10 cellular contexts compared by ENCODE assay signal in the genomic region with DNA sequence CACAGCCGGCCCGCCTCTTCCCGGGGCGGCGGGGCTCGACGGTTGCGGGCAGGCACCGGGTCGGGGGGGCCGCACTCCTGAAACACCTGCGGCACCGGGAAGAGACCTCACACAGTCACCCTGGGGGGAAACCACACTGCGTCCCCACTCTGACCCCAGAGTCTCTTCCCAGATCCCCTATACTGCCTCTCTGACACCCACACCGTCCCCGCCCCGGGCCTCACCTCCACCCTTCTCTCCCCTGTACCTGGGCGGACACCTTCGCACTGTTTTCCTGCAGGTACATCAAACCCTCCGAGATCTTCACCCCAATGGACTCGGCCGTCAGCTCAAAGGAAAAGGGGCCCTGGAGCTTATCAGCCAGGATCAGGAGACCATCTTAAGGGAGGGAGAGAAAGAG. TPM values are rescaled to one million over a fixed set of nuclear protein-coding genes. Genes with fewer than 3 reads are reported as not detected.
DNase-seq lines count a peak whose midpoint lies in the region; ATAC-seq, FAIRE-seq and TF ChIP-seq lines count a peak whose summit lies in the region.
"Had no signal": no experiment of that assay in that cellular context is flagged by ENCODE, and none has a peak within 500 bp of the region (broad histone marks: within the 10 kb centered on the region; RNA-seq: fewer than 3 reads in every experiment).

No MANE protein-coding gene starts in this region.

- FAIRE-seq in H1 (lab: Jason Lieb, UNC): no peak

- no peak for TF ChIP-seq RAD21 in H1 (IDR thresholded peaks at IDR 0.05 in 1 of 2, conservative IDR thresholded peaks at IDR 0.05 in 1 of 2; ENCODE audit: low read depth in 2 of 2, low read length in 2 of 2)

- H3K36me3 ChIP-seq in CD4-positive, CD25-positive, alpha-beta regulatory T cell (ENCODE audit: control insufficient read depth, insufficient read depth, low read length): no peaks in the 10 kb centered on the region
- no peaks in the 10 kb centered on the region; the same call in 1 of the 2 replicates for H3K36me3 ChIP-seq in OCI-LY1 (ENCODE audit: insufficient read depth, low read length)
- H3K36me3 ChIP-seq in H1 (ENCODE audit: control insufficient read depth in 2 of 4, insufficient read depth in 4 of 4, low read length in 3 of 4): peaks cover 0 to 8% (median 1%) of the 10 kb centered on the region in 4 experiments; a peak in 3 of 8 replicates
- H3K36me3 ChIP-seq in neuronal stem cell (replicated peaks in 1 of 2; ENCODE audit: control insufficient read depth in 2 of 2, insufficient read depth in 2 of 2, low read length in 2 of 2): peaks cover 8 to 51% of the 10 kb centered on the region in 2 donors
- no peaks in the 10 kb centered on the region for H3K36me3 ChIP-seq in Karpas-422 (ENCODE audit: insufficient read depth, low read length)
- H3K36me3 ChIP-seq in thyroid gland: no peaks in the 10 kb centered on the region

- H4K8ac ChIP-seq in H1 (ENCODE audit: extremely low read depth, insufficient read depth, low read length): no peak overlapping the region
- H4K8ac ChIP-seq in neuronal stem cell (ENCODE audit: low read depth, low read length): no peak overlapping the region

- H3K4ac ChIP-seq in H1 (replicated peaks; ENCODE audit: insufficient read length, low read depth, low read length): peak overlapping the region; percentile 57
- no peak overlapping the region for H3K4ac ChIP-seq in neuronal stem cell (ENCODE audit: low read length)

- H2BK15ac ChIP-seq in H1 (ENCODE audit: low read length) (no peak overlapping the region), neuronal stem cell (ENCODE audit: low read length) (no peak overlapping the region)

- no peaks in the 10 kb centered on the region for H3K36me3 Mint-ChIP-seq in CD4-positive, CD25-positive, alpha-beta regulatory T cell

- peaks cover 55% of the 10 kb centered on the region for H3K4me1 ChIP-seq in CD4-positive, CD25-positive, alpha-beta regulatory T cell (ENCODE audit: control insufficient read depth, insufficient read depth, low read length, poor library complexity, severe bottlenecking)
- H3K4me1 ChIP-seq in OCI-LY1 (ENCODE audit: insufficient read depth, low read length, severe bottlenecking) (peaks cover 34% of the 10 kb centered on the region), H1 (replicated peaks in 1 of 4; ENCODE audit: control insufficient read depth in 3 of 4, insufficient read depth in 4 of 4, low read length in 3 of 4) (peaks cover 11 to 32% (median 17%) of the 10 kb centered on the region in 4 experiments), neuronal stem cell (ENCODE audit: control insufficient read depth in 2 of 2, insufficient read depth in 1 of 2, low read depth in 1 of 2, low read length in 2 of 2) (peaks cover 32 to 33% of the 10 kb centered on the region in 2 donors), Karpas-422 (ENCODE audit: low read length) (peaks cover 10% of the 10 kb centered on the region), thyroid gland (peaks cover 5 to 26% of the 10 kb centered on the region in 2 donors)

- CTCF ChIA-PET in H1 (lab: Charles Lee; ENCODE audit: partially characterized antibody): interaction anchor here (0.6 to 11.2 kb wide), 9 partner anchors 23 to 271 kb away, joined by 3 to 94 read pairs (median 3); no protein-coding TSS in a partner anchor

- H3K9ac ChIP-seq in OCI-LY1 (ENCODE audit: low read length): no peak overlapping the region; the same call in 1 of the 2 replicates
- H3K9ac ChIP-seq in H1 (replicated peaks in 1 of 4; ENCODE audit: extremely low read depth in 1 of 4, low read depth in 3 of 4, low read length in 3 of 4): peak overlapping the region in 1 of 4 experiments; percentile 3; a peak in 1 of 7 replicates
- peak overlapping the region; percentile 63 for H3K9ac ChIP-seq in neuronal stem cell (ENCODE audit: low read depth, low read length, poor library complexity)
- no peak overlapping the region for H3K9ac ChIP-seq in Karpas-422 (ENCODE audit: low read length)

- no peaks in the 10 kb centered on the region; the same call in 1 of the 2 replicates for H3F3A ChIP-seq in OCI-LY1 (ENCODE audit: insufficient read depth, low read length)

- H4K20me1 ChIP-seq in OCI-LY1 (ENCODE audit: insufficient read depth, low read length) (no peaks in the 10 kb centered on the region), H1 (replicated peaks in 1 of 2; ENCODE audit: control insufficient read depth in 1 of 2, insufficient read depth in 2 of 2, low read length in 2 of 2) (peaks cover 0 to 18% of the 10 kb centered on the region in 2 experiments), Karpas-422 (ENCODE audit: insufficient read depth, low read depth, low read length) (peaks cover 3% of the 10 kb centered on the region; the same call in 1 of the 2 replicates)

- H3K9me3 Mint-ChIP-seq in CD4-positive, CD25-positive, alpha-beta regulatory T cell: no peaks in the 10 kb centered on the region

- H2BK12ac ChIP-seq in H1 (ENCODE audit: low read depth, low read length) (no peak overlapping the region), neuronal stem cell (ENCODE audit: low read length) (no peak overlapping the region)

- no peak for TF ChIP-seq CTCF in OCI-LY1 (IDR thresholded peaks at IDR 0.05; ENCODE audit: low read length)
- TF ChIP-seq CTCF in H1 (IDR thresholded peaks at IDR 0.05; ENCODE audit: control extremely low read depth in 1 of 3, insufficient read depth in 1 of 3, low read depth in 1 of 3, low read length in 3 of 3): no peak
- TF ChIP-seq CTCF in thyroid gland (IDR thresholded peaks at IDR 0.05): no peak

- POLR2A ChIA-PET in H1 (lab: Charles Lee; ENCODE audit: partially characterized antibody): interaction anchor here (0.6 to 11.0 kb wide), 14 partner anchors 8 to 636 kb away, joined by 3 to 145 read pairs (median 4); partner anchors contain the start of genes AP4M1, LAMTOR4, MBLAC1 and MCM7

- no peak overlapping the region for H3K56ac ChIP-seq in H1 (replicated peaks; ENCODE audit: insufficient read length, low read depth, low read length)

- peak overlapping the region; percentile 76 for H3K4me2 ChIP-seq in OCI-LY1 (ENCODE audit: low read length)
- H3K4me2 ChIP-seq in H1 (ENCODE audit: insufficient read depth in 1 of 2, low read depth in 2 of 2, low read length in 2 of 2): peak overlapping the region; percentile 76 to 81
- peak overlapping the region; percentile 41 for H3K4me2 ChIP-seq in neuronal stem cell (ENCODE audit: insufficient read depth, low read length, poor library complexity, severe bottlenecking)
- H3K4me2 ChIP-seq in Karpas-422 (ENCODE audit: low read depth, low read length, poor library complexity, severe bottlenecking): no peak overlapping the region

- intact Hi-C loops in thyroid gland (cut with DNase I): no loop called here

- peak overlapping the region; percentile 50 to 87 (median 74) for H3K4me3 Mint-ChIP-seq in CD4-positive, CD25-positive, alpha-beta regulatory T cell

- DNase-seq in CD4-positive, CD25-positive, alpha-beta regulatory T cell: peak in 1 of 3 donors; percentile 27
- DNase-seq in H1 (ENCODE audit: low read depth in 1 of 2, low spot score in 2 of 2) (peak in 1 of 2 experiments; percentile 72), neuronal stem cell (ENCODE audit: low spot score) (no peak), Karpas-422 (no peak), thyroid gland (no peak), NCI-H1436 (lab: John Stamatoyannopoulos, UW) (no peak)
- DNase-seq: body of pancreas, T1000 had no signal

- no peaks in the 10 kb centered on the region for H3K27me3 ChIP-seq in CD4-positive, CD25-positive, alpha-beta regulatory T cell (ENCODE audit: control insufficient read depth, insufficient read depth, low read length)
- H3K27me3 ChIP-seq in OCI-LY1 (ENCODE audit: insufficient read depth, low read length) (peaks cover 20% of the 10 kb centered on the region), H1 (replicated peaks in 1 of 4; ENCODE audit: control insufficient read depth in 3 of 4, extremely low read depth in 1 of 4, insufficient read depth in 3 of 4, low read length in 3 of 4) (peaks cover 0 to 5% (median 2%) of the 10 kb centered on the region in 4 experiments; a peak in 2 of 7 replicates), neuronal stem cell (ENCODE audit: control insufficient read depth in 3 of 3, insufficient read depth in 3 of 3, low read depth in 1 of 3, low read length in 3 of 3) (peaks cover 0 to 29% (median 0%) of the 10 kb centered on the region in 3 experiments), Karpas-422 (ENCODE audit: low read length) (no peaks in the 10 kb centered on the region), thyroid gland (peaks cover 5% of the 10 kb centered on the region)

- H3K27me3 Mint-ChIP-seq in CD4-positive, CD25-positive, alpha-beta regulatory T cell: peaks cover 46% of the 10 kb centered on the region

- ATAC-seq in CD4-positive, CD25-positive, alpha-beta regulatory T cell (ENCODE audit: low read depth in 2 of 2): no peak
- no peak for ATAC-seq in HG03439 (IDR thresholded peaks at IDR 0.05; ENCODE audit: unreplicated experiment)

- H2AFZ ChIP-seq in OCI-LY1 (ENCODE audit: low read length) (no peak overlapping the region), H1 (ENCODE audit: low read length) (no peak overlapping the region), neuronal stem cell (ENCODE audit: low read length) (no peak overlapping the region), Karpas-422 (ENCODE audit: low read length) (no peak overlapping the region)

- H2BK120ac ChIP-seq in H1 (replicated peaks; ENCODE audit: low read depth, low read length) (no peak overlapping the region), neuronal stem cell (ENCODE audit: low read depth, low read length) (no peak overlapping the region)

- no peak overlapping the region for H2BK20ac ChIP-seq in H1 (ENCODE audit: low read length)

- H3K79me2 ChIP-seq in OCI-LY1 (ENCODE audit: insufficient read depth, low read length) (no peaks in the 10 kb centered on the region), H1 (ENCODE audit: control insufficient read depth in 1 of 2, insufficient read depth in 2 of 2, low read length in 2 of 2) (peaks cover 0 to 7% of the 10 kb centered on the region in 2 experiments; a peak in 2 of 4 replicates), Karpas-422 (ENCODE audit: low read length) (no peaks in the 10 kb centered on the region)

- no peaks in the 10 kb centered on the region for H3K9me3 ChIP-seq in CD4-positive, CD25-positive, alpha-beta regulatory T cell (ENCODE audit: control insufficient read depth in 2 of 2, low read length in 2 of 2)
- H3K9me3 ChIP-seq in OCI-LY1 (ENCODE audit: low read length) (no peaks in the 10 kb centered on the region), H1 (ENCODE audit: insufficient read depth in 2 of 2, low read depth in 1 of 2, low read length in 1 of 2) (no peaks in the 10 kb centered on the region), neuronal stem cell (replicated peaks in 1 of 2; ENCODE audit: control insufficient read depth in 2 of 2, insufficient read depth in 1 of 2, low read depth in 1 of 2, low read length in 2 of 2) (no peaks in the 10 kb centered on the region), Karpas-422 (ENCODE audit: low read length) (no peaks in the 10 kb centered on the region), thyroid gland (no peaks in the 10 kb centered on the region)
- H3K9me3 ChIP-seq: body of pancreas had no signal

- H3K27ac Mint-ChIP-seq in CD4-positive, CD25-positive, alpha-beta regulatory T cell: peak overlapping the region in 1 of 3 donors; percentile 90

- TF ChIP-seq POLR2A in H1 (IDR thresholded peaks at IDR 0.05; ENCODE audit: control extremely low read depth in 1 of 2, low read depth in 2 of 2, low read length in 2 of 2) (no peak), thyroid gland (IDR thresholded peaks at IDR 0.05) (no peak)

- H3K79me1 ChIP-seq in H1 (ENCODE audit: low read depth, low read length): no peaks in the 10 kb centered on the region; the same call in 1 of the 2 replicates
- H3K79me1 ChIP-seq in neuronal stem cell (ENCODE audit: low read depth, low read length): peaks cover 2% of the 10 kb centered on the region

- H4K91ac ChIP-seq in H1 (replicated peaks; ENCODE audit: insufficient read length, low read length) (no peak overlapping the region), neuronal stem cell (ENCODE audit: low read depth, low read length, poor library complexity) (no peak overlapping the region)

- H3K23ac ChIP-seq in H1 (ENCODE audit: insufficient read length): no peak overlapping the region
- no peak overlapping the region for H3K23ac ChIP-seq in neuronal stem cell (ENCODE audit: low read depth, low read length, poor library complexity)

- peaks cover 19% of the 10 kb centered on the region for H3K23me2 ChIP-seq in H1 (ENCODE audit: low read depth, low read length)

- no peak for TF ChIP-seq EP300 in H1 (IDR thresholded peaks at IDR 0.05; ENCODE audit: borderline replicate concordance in 1 of 2, low read depth in 2 of 2, low read length in 2 of 2)

- 14% methylated on average over 20 of the region's 22 CpGs; no CpG with 5 or more reads in 1 of the 2 experiments for WGBS in H1 (ENCODE audit: extremely low coverage in 1 of 2, insufficient coverage in 1 of 2, insufficient read length in 1 of 2, insufficient replicate concordance in 2 of 2, low coverage in 1 of 2, low lambda C conversion rate in 2 of 2, missing lambda C conversion rate in 1 of 2), 2 experiments
- no CpG with 5 or more reads among the region's 22 CpGs for WGBS in neuronal stem cell (ENCODE audit: extremely low coverage in 2 of 2, insufficient read length in 2 of 2, insufficient replicate concordance in 1 of 2), 2 donors
- 36 to 46% methylated on average over 6 to 20 of the region's 22 CpGs for WGBS in thyroid gland, 2 donors

- H3K18ac ChIP-seq in H1 (ENCODE audit: extremely low read depth, low read length): peak overlapping the region; percentile 19
- peak overlapping the region; percentile 34 for H3K18ac ChIP-seq in neuronal stem cell (ENCODE audit: low read length)

- H2BK5ac ChIP-seq in H1 (ENCODE audit: low read depth, low read length) (no peak overlapping the region), neuronal stem cell (ENCODE audit: low read length) (no peak overlapping the region)

- H2AK5ac ChIP-seq in H1 (ENCODE audit: low read depth, low read length) (no peak overlapping the region), neuronal stem cell (ENCODE audit: low read depth, low read length) (no peak overlapping the region)

- no peak overlapping the region for H3K14ac ChIP-seq in H1 (ENCODE audit: insufficient read length)
- H3K14ac ChIP-seq in neuronal stem cell (ENCODE audit: low read length): no peak overlapping the region

- no peaks in the 10 kb centered on the region for H3K9me2 ChIP-seq in OCI-LY1 (ENCODE audit: low read depth, low read length)
- H3K9me2 ChIP-seq in Karpas-422 (replicated peaks; ENCODE audit: insufficient read depth, low read length): no peaks in the 10 kb centered on the region

- peak overlapping the region; percentile 19 for H3K27ac ChIP-seq in CD4-positive, CD25-positive, alpha-beta regulatory T cell (ENCODE audit: insufficient read depth, low read length, poor library complexity, severe bottlenecking)
- H3K27ac ChIP-seq in OCI-LY1 (ENCODE audit: low read depth, low read length, poor library complexity, severe bottlenecking): no peak overlapping the region
- H3K27ac ChIP-seq in H1 (ENCODE audit: low read depth, low read length): no peak overlapping the region
- no peak overlapping the region for H3K27ac ChIP-seq in neuronal stem cell (replicated peaks; ENCODE audit: low read length)
- H3K27ac ChIP-seq in Karpas-422 (ENCODE audit: low read length): no peak overlapping the region
- no peak overlapping the region for H3K27ac ChIP-seq in thyroid gland
- H3K27ac ChIP-seq: body of pancreas had no signal

- H3K4me1 Mint-ChIP-seq in CD4-positive, CD25-positive, alpha-beta regulatory T cell: peaks cover 3 to 69% (median 41%) of the 10 kb centered on the region in 4 donors

- no peak overlapping the region for H4K5ac ChIP-seq in H1 (ENCODE audit: insufficient read length, low read depth, low read length)

- H3K4me3 ChIP-seq in CD4-positive, CD25-positive, alpha-beta regulatory T cell (ENCODE audit: low read depth, low read length): no peak overlapping the region
- H3K4me3 ChIP-seq in OCI-LY1 (ENCODE audit: low read depth, low read length, poor library complexity, severe bottlenecking) (peak overlapping the region; percentile 57), H1 (ENCODE audit: extremely low read depth in 1 of 4, insufficient read depth in 2 of 4, low read depth in 3 of 4, low read length in 4 of 4) (peak overlapping the region; percentile 19 to 67 (median 28)), neuronal stem cell (ENCODE audit: low read length in 2 of 2) (peak overlapping the region in 1 of 2 donors; percentile 33), Karpas-422 (ENCODE audit: low read length) (no peak overlapping the region), thyroid gland (replicated peaks in 1 of 3) (peak overlapping the region in 1 of 3 donors; percentile 33)
- H3K4me3 ChIP-seq: body of pancreas had no signal

RNA-seq across cellular contexts. Expression of gene GAL3ST4, which starts 3.4 kb away (rescaled TPM):
- 6.1 TPM for total RNA-seq in CD4-positive, CD25-positive, alpha-beta regulatory T cell
- polyA plus RNA-seq in CD4-positive, CD25-positive, alpha-beta regulatory T cell: 1 to 10 TPM; 2.6 to 7.7 (median 5.3) TPM
- 5.1 and 5.3 TPM in 2 replicates for total RNA-seq in H1 (2021; fragmentation: NEBNext Ultra II Directional; extraction: Animal tissue kit (Norgen Biotek cat#: 25700))
- 13.8 and 15.8 TPM in 2 replicates for polyA plus RNA-seq in H1 (2011; rRNA removed)
- 9.7 TPM for polyA plus RNA-seq in H1 (2011; cell fraction: cytosol; rRNA removed)
- polyA plus RNA-seq in H1 (2011; cell fraction: nucleus; rRNA removed): 16.7 TPM
- 6.8 to 11.1 TPM (median 8.5 TPM) in 4 replicates for polyA plus RNA-seq in H1 (2012, experiment 1 of 2)
- polyA plus RNA-seq in H1 (2012, experiment 2 of 2): 5.8 TPM
- 9.2 TPM for polyA plus RNA-seq in H1 (2013, experiment 1 of 2)
- polyA plus RNA-seq in H1 (2013, experiment 2 of 2): 9.8 TPM
- polyA minus RNA-seq in H1 (2011; rRNA and poly(A)+ RNA removed): 6.7 and 6.9 TPM in 2 replicates
- 6.5 TPM for polyA minus RNA-seq in H1 (2011; cell fraction: cytosol; rRNA and poly(A)+ RNA removed)
- polyA minus RNA-seq in H1 (2011; cell fraction: nucleus; rRNA and poly(A)+ RNA removed): 3.9 TPM
- 4.7 TPM for polyA plus RNA-seq in neuronal stem cell (2013, experiment 1 of 2)
- 4.5 TPM for polyA plus RNA-seq in neuronal stem cell (2013, experiment 2 of 2)
- total RNA-seq in Karpas-422 (2014; rRNA removed; shearing (Covaris generic); ENCODE audit: low replicate concordance): 0.11 TPM in 1 of 2 replicates, not detected in the other
- 1 to 10 TPM in 2 of 4 donors, under 1 TPM in 2; 0.67 to 1.7 (median 1.1) TPM for total RNA-seq in thyroid gland

RNA-seq across cellular contexts. Expression of gene GPC2, which starts 5.3 kb away (rescaled TPM):
- 7.0 TPM for total RNA-seq in CD4-positive, CD25-positive, alpha-beta regulatory T cell
- under 1 TPM in 3 of 4 donors, not detected in 1; 0.16 to 0.27 (median 0.23) TPM for polyA plus RNA-seq in CD4-positive, CD25-positive, alpha-beta regulatory T cell
- total RNA-seq in H1 (2021; fragmentation: NEBNext Ultra II Directional; extraction: Animal tissue kit (Norgen Biotek cat#: 25700)): 44.8 and 46.8 TPM in 2 replicates
- 25.3 and 47.8 TPM in 2 replicates for polyA plus RNA-seq in H1 (2011; rRNA removed)
- polyA plus RNA-seq in H1 (2011; cell fraction: cytosol; rRNA removed): 39.1 TPM
- polyA plus RNA-seq in H1 (2011; cell fraction: nucleus; rRNA removed): 158 TPM
- polyA plus RNA-seq in H1 (2012, experiment 1 of 2): 31.9 to 46.9 TPM (median 42.9 TPM) in 4 replicates
- polyA plus RNA-seq in H1 (2012, experiment 2 of 2): 31.2 TPM
- polyA plus RNA-seq in H1 (2013, experiment 1 of 2): 36.0 TPM
- 33.6 TPM for polyA plus RNA-seq in H1 (2013, experiment 2 of 2)
- 12.6 and 14.1 TPM in 2 replicates for polyA minus RNA-seq in H1 (2011; rRNA and poly(A)+ RNA removed)
- polyA minus RNA-seq in H1 (2011; cell fraction: cytosol; rRNA and poly(A)+ RNA removed): 18.3 TPM
- 40.0 TPM for polyA minus RNA-seq in H1 (2011; cell fraction: nucleus; rRNA and poly(A)+ RNA removed)
- 30.8 TPM for polyA plus RNA-seq in neuronal stem cell (2013, experiment 1 of 2)
- 29.9 TPM for polyA plus RNA-seq in neuronal stem cell (2013, experiment 2 of 2)
- total RNA-seq in Karpas-422 (2014; rRNA removed; shearing (Covaris generic); ENCODE audit: low replicate concordance): 1.9 and 5.3 TPM in 2 replicates
- total RNA-seq in thyroid gland: 1 to 10 TPM in 1 of 4 donors, not detected in 3; 1.3 TPM

RNA-seq across cellular contexts. Expression of gene STAG3, which starts 5.9 kb away (rescaled TPM):
- 6.2 TPM for total RNA-seq in CD4-positive, CD25-positive, alpha-beta regulatory T cell
- 1 to 10 TPM in 1 of 4 donors, under 1 TPM in 3; 0.53 to 4.0 (median 0.77) TPM for polyA plus RNA-seq in CD4-positive, CD25-positive, alpha-beta regulatory T cell
- 3.3 and 3.8 TPM in 2 replicates for total RNA-seq in H1 (2021; fragmentation: NEBNext Ultra II Directional; extraction: Animal tissue kit (Norgen Biotek cat#: 25700))
- polyA plus RNA-seq in H1 (2011; rRNA removed): 1.3 and 1.9 TPM in 2 replicates
- 1.6 TPM for polyA plus RNA-seq in H1 (2011; cell fraction: cytosol; rRNA removed)
- polyA plus RNA-seq in H1 (2011; cell fraction: nucleus; rRNA removed): 6.5 TPM
- 5.3 to 7.8 TPM (median 6.2 TPM) in 4 replicates for polyA plus RNA-seq in H1 (2012, experiment 1 of 2)
- 3.1 TPM for polyA plus RNA-seq in H1 (2012, experiment 2 of 2)
- 1.8 TPM for polyA plus RNA-seq in H1 (2013, experiment 1 of 2)
- 1.5 TPM for polyA plus RNA-seq in H1 (2013, experiment 2 of 2)
- 3.2 and 4.2 TPM in 2 replicates for polyA minus RNA-seq in H1 (2011; rRNA and poly(A)+ RNA removed)
- polyA minus RNA-seq in H1 (2011; cell fraction: cytosol; rRNA and poly(A)+ RNA removed): 0.44 TPM
- polyA minus RNA-seq in H1 (2011; cell fraction: nucleus; rRNA and poly(A)+ RNA removed): 1.5 TPM
- polyA plus RNA-seq in neuronal stem cell (2013, experiment 1 of 2): 0.38 TPM
- 0.29 TPM for polyA plus RNA-seq in neuronal stem cell (2013, experiment 2 of 2)
- total RNA-seq in Karpas-422 (2014; rRNA removed; shearing (Covaris generic); ENCODE audit: low replicate concordance): 8.1 and 22.1 TPM in 2 replicates
- 1 to 10 TPM in 2 of 4 donors, under 1 TPM in 1, not detected in 1; 0.34 to 2.7 (median 1.5) TPM for total RNA-seq in thyroid gland
- total RNA-seq: body of pancreas had no signal

RNA-seq across cellular contexts. Expression of gene TRAPPC14, which starts 13.3 kb away (rescaled TPM):
- total RNA-seq in CD4-positive, CD25-positive, alpha-beta regulatory T cell: 54.6 TPM
- 1 to 10 TPM; 2.3 to 4.3 (median 3.9) TPM for polyA plus RNA-seq in CD4-positive, CD25-positive, alpha-beta regulatory T cell
- total RNA-seq in H1 (2021; fragmentation: NEBNext Ultra II Directional; extraction: Animal tissue kit (Norgen Biotek cat#: 25700)): 20.2 and 22.1 TPM in 2 replicates
- polyA plus RNA-seq in H1 (2011; rRNA removed): 11.9 and 19.6 TPM in 2 replicates
- 8.6 TPM for polyA plus RNA-seq in H1 (2011; cell fraction: cytosol; rRNA removed)
- 55.1 TPM for polyA plus RNA-seq in H1 (2011; cell fraction: nucleus; rRNA removed)
- 13.7 to 21.2 TPM (median 20.2 TPM) in 4 replicates for polyA plus RNA-seq in H1 (2012, experiment 1 of 2)
- polyA plus RNA-seq in H1 (2012, experiment 2 of 2): 16.9 TPM
- polyA plus RNA-seq in H1 (2013, experiment 1 of 2): 16.6 TPM
- 15.0 TPM for polyA plus RNA-seq in H1 (2013, experiment 2 of 2)
- 8.3 and 8.7 TPM in 2 replicates for polyA minus RNA-seq in H1 (2011; rRNA and poly(A)+ RNA removed)
- 6.9 TPM for polyA minus RNA-seq in H1 (2011; cell fraction: cytosol; rRNA and poly(A)+ RNA removed)
- polyA minus RNA-seq in H1 (2011; cell fraction: nucleus; rRNA and poly(A)+ RNA removed): 21.6 TPM
- polyA plus RNA-seq in neuronal stem cell (2013, experiment 1 of 2): 9.5 TPM
- polyA plus RNA-seq in neuronal stem cell (2013, experiment 2 of 2): 8.9 TPM
- 15.8 and 23.3 TPM in 2 replicates for total RNA-seq in Karpas-422 (2014; rRNA removed; shearing (Covaris generic); ENCODE audit: low replicate concordance)
- 10 to 100 TPM; 11.1 to 21.1 (median 11.8) TPM for total RNA-seq in thyroid gland

RNA-seq across cellular contexts. Expression of gene LAMTOR4, which starts 23.1 kb away (rescaled TPM):
- 136 TPM for total RNA-seq in CD4-positive, CD25-positive, alpha-beta regulatory T cell
- polyA plus RNA-seq in CD4-positive, CD25-positive, alpha-beta regulatory T cell: 100 to 1,000 TPM; 450 to 474 (median 465) TPM
- 153 and 161 TPM in 2 replicates for total RNA-seq in H1 (2021; fragmentation: NEBNext Ultra II Directional; extraction: Animal tissue kit (Norgen Biotek cat#: 25700))
- 622 and 735 TPM in 2 replicates for polyA plus RNA-seq in H1 (2011; rRNA removed)
- 505 TPM for polyA plus RNA-seq in H1 (2011; cell fraction: cytosol; rRNA removed)
- 363 TPM for polyA plus RNA-seq in H1 (2011; cell fraction: nucleus; rRNA removed)
- 152 to 293 TPM (median 281 TPM) in 4 replicates for polyA plus RNA-seq in H1 (2012, experiment 1 of 2)
- 327 TPM for polyA plus RNA-seq in H1 (2012, experiment 2 of 2)
- polyA plus RNA-seq in H1 (2013, experiment 1 of 2): 160 TPM
- 154 TPM for polyA plus RNA-seq in H1 (2013, experiment 2 of 2)
- polyA minus RNA-seq in H1 (2011; rRNA and poly(A)+ RNA removed): 44.3 and 46.6 TPM in 2 replicates
- polyA minus RNA-seq in H1 (2011; cell fraction: cytosol; rRNA and poly(A)+ RNA removed): 43.1 TPM
- polyA minus RNA-seq in H1 (2011; cell fraction: nucleus; rRNA and poly(A)+ RNA removed): 53.3 TPM
- 116 TPM for polyA plus RNA-seq in neuronal stem cell (2013, experiment 1 of 2)
- 113 TPM for polyA plus RNA-seq in neuronal stem cell (2013, experiment 2 of 2)
- 171 and 292 TPM in 2 replicates for total RNA-seq in Karpas-422 (2014; rRNA removed; shearing (Covaris generic); ENCODE audit: low replicate concordance)
- total RNA-seq in thyroid gland: 100 to 1,000 TPM in 3 of 4 donors, 10 to 100 TPM in 1; 69.7 to 264 (median 204) TPM

Comparison
In these comparisons a context has a peak if more than half of its experiments do, and no peak if none do; other contexts are left out.
1. H3K4me3 ChIP-seq: peak in OCI-LY1 (single experiment) and H1 (4 of 4); none in CD4-positive, CD25-positive, alpha-beta regulatory T cell (single experiment) and Karpas-422 (single experiment).